Comparison of ENCODE assay signal across 28 cellular contexts in the genomic region with DNA sequence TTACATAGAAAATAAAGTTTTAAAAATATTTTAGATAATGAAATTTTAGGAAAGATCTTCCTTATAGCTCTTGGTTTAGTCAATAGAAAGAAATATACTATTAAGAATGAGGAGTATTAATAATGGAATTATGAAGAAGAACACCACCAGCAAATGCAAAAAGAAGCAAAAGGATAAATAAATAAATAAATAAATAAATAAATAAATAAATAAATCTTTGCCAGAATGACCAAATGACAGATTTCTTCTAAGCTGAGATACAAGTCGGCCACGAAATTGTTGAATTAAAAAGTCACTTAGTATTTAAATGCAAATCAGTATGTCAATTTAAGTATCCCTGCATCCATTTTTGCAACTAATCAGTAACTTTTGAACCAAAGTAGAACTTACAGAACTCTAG.
"Had no signal": no experiment of that assay in that cellular context is flagged by ENCODE, and none has a peak within 500 bp of the region (broad histone marks: within the 10 kb centered on the region; RNA-seq: fewer than 3 reads in every experiment).

No MANE protein-coding gene starts in this region.

- H3K9me3 ChIP-seq: ovary, psoas muscle, right lobe of liver, sigmoid colon, spleen, stomach, thoracic aorta, thyroid gland, tibial nerve, upper lobe of left lung, vagina had no signal

- H3K27ac ChIP-seq: ovary, parathyroid adenoma, psoas muscle, right lobe of liver, sigmoid colon, spleen, stomach, thoracic aorta, thyroid gland, tibial nerve, upper lobe of left lung, vagina had no signal

- H3K4me3 ChIP-seq: ovary, psoas muscle, right lobe of liver, sigmoid colon, smooth muscle cell, spleen, stomach, thoracic aorta, thyroid gland, tibial nerve, upper lobe of left lung, vagina had no signal

- H3K4me1 ChIP-seq: parathyroid adenoma, psoas muscle, right lobe of liver, sigmoid colon, stomach, thyroid gland, tibial nerve, upper lobe of left lung, vagina had no signal

- ATAC-seq: naive thymus-derived CD8-positive, alpha-beta T cell; natural killer cell treated with Interleukin-12 subunit alpha and Interleukin-12 subunit beta and Interleukin-15 and Interleukin-18, amount 100 ng/mL, for 72 hours; psoas muscle; right cardiac atrium; right lobe of liver; stimulated activated naive B cell treated with anti-CD40 and anti-IgM and Interleukin-4, amounts not matched to agents 10 μg/mL and 1 μg/mL and 100 μg/mL, for 72 hours had no signal

- H3K36me3 ChIP-seq: ovary, right lobe of liver, sigmoid colon, spleen, stomach, thoracic aorta, thyroid gland, tibial nerve, upper lobe of left lung, vagina had no signal

- FAIRE-seq: urothelium cell line had no signal

- H3K27me3 ChIP-seq: ovary, right lobe of liver, sigmoid colon, spleen, stomach, thyroid gland, tibial nerve, upper lobe of left lung, vagina had no signal

- H3K4me2 ChIP-seq: smooth muscle cell had no signal

- DNase-seq: naive thymus-derived CD8-positive, alpha-beta T cell; nephron progenitor cell; occipital lobe; ovary; posterior cingulate gyrus; psoas muscle; right cardiac atrium; right lobe of liver; sigmoid colon; spleen; stimulated activated CD4-positive, alpha-beta T cell treated with anti-CD3 and anti-CD28 coated beads, Interleukin-12 subunit alpha, Interleukin-12 subunit beta, amount 100 ng/mL, for 4 hours; stimulated activated CD4-positive, alpha-beta T cell treated with anti-CD3 and anti-CD28 coated beads, Interleukin-1b, Interleukin-23, amount 100 ng/mL, for 48 hours; stimulated activated CD4-positive, alpha-beta T cell treated with anti-CD3 and anti-CD28 coated beads, Interleukin-4, amount 100 ng/mL, for 1 hour; stimulated activated CD4-positive, alpha-beta T cell treated with anti-CD3 and anti-CD28 coated beads, Interleukin-4, amount 100 ng/mL, for 4 hours; stimulated activated CD8-positive, alpha-beta memory T cell treated with anti-CD3 and anti-CD28 coated beads, Interleukin-4, amount 100 ng/mL, for 48 hours; stimulated activated naive B cell treated with anti-CD40 and anti-IgM and Interleukin-4, amounts not matched to agents 10 μg/mL and 1 μg/mL and 100 μg/mL, for 72 hours; stimulated activated naive CD4-positive, alpha-beta T cell treated with Interleukin-2 at 50 U/mL for 16 hours; stomach; thyroid gland; trophoblast cell; upper lobe of left lung had no signal
